ENCODE assay signal across 1 cellular context in the genomic region with DNA sequence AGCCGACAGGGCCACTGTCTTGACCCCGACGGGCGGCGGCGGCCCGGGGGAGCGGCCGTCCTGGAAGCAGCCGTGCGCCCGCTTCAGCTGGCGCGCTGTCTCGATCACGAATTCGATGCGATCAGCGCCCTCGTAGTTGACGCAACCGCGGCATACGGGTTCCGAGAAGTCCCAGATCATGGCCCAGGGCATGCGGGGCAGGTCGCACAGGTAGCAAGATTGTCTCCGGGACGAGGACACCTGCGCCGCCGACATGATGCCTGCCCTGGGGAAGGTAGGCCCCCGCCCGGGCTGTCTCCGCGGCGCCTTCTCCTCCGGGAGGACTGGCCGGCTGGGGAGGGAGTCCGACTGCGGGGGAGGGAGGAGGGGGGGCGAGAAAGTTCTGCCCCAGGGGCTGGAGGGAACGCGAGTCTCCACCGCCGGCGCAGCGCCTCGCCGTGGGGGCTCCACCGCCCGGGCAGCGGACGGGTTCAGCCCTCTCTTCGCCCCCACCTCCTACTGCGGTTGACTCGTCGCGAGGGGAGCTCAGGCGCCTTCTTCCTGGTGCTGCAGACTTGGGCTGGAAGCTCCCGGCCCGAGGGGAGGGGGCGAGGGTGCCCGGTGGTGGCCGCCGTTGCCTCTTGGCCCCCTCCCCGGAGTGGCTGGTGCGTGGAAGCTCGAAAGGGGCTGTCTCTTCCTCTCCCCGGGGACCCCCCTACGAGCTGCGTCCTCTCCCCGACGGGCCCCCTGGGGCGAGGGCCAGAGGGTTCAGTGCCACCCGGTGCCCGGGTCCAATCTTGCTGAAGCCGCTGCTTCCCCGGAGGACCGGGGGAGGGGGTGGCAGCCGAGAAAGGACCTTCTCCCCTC.
TF ChIP-seq lines count a peak whose summit lies in the region.

No MANE protein-coding gene starts in this region.

TF ChIP-seq in K562, 482 proteins besides CTCF, POLR2A, EP300 and RAD21 (continued from another document and continues in another):
- TF ChIP-seq ELK3 (CRISPR knock-in tag; IDR thresholded peaks at IDR 0.05) (no peak), ZNF551 (CRISPR knock-in tag; IDR thresholded peaks at IDR 0.05) (no peak), E2F6 (IDR thresholded peaks at IDR 0.05; ENCODE audit: borderline replicate concordance in 1 of 2, extremely low read depth in 1 of 2, insufficient read depth in 1 of 2, insufficient read length in 1 of 2, low read depth in 1 of 2, low read length in 1 of 2, poor library complexity in 1 of 2, severe bottlenecking in 1 of 2) (peak in 1 of 2 experiments; percentile 45), EGR1 (conservative IDR thresholded peaks at IDR 0.05) (peak; percentile 75), CBX3 (IDR thresholded peaks at IDR 0.05; ENCODE audit: borderline replicate concordance in 1 of 2, low read length in 2 of 2) (no peak), HNRNPLL (IDR thresholded peaks at IDR 0.05; ENCODE audit: low read depth, low read length, poor library complexity, severe bottlenecking) (peak; percentile 62), E2F5 (CRISPR knock-in tag; IDR thresholded peaks at IDR 0.05) (no peak), XRCC4 (IDR thresholded peaks at IDR 0.05; ENCODE audit: extremely low read depth, insufficient read depth, insufficient read length) (no peak), ZNF639 (CRISPR knock-in tag; conservative IDR thresholded peaks at IDR 0.05 in 1 of 2, IDR thresholded peaks at IDR 0.05 in 1 of 2) (no peak), KDM4B (IDR thresholded peaks at IDR 0.05; ENCODE audit: borderline replicate concordance in 2 of 2, low read depth in 1 of 2) (peak in 1 of 2 experiments; percentile 48; a peak in 1 of 4 replicates), ZNF311 (CRISPR knock-in tag; IDR thresholded peaks at IDR 0.05) (no peak), ZNF655 (CRISPR knock-in tag; IDR thresholded peaks at IDR 0.05) (no peak), ZNF707 (CRISPR knock-in tag; conservative IDR thresholded peaks at IDR 0.05) (no peak), CTBP1 (IDR thresholded peaks at IDR 0.05; ENCODE audit: borderline replicate concordance) (0 out of 2 replicates have a peak, but pooled peaks have one; percentile 33), TFAP4 (CRISPR knock-in tag; IDR thresholded peaks at IDR 0.05; ENCODE audit: borderline replicate concordance) (peak; percentile 49; the same call in 1 of the 2 replicates), MXI1 (IDR thresholded peaks at IDR 0.05; ENCODE audit: low read depth, low read length) (no peak), ELF4 (CRISPR knock-in tag; IDR thresholded peaks at IDR 0.05) (peak; percentile 51; the same call in 1 of the 2 replicates), CCNT2 (IDR thresholded peaks at IDR 0.05; ENCODE audit: borderline replicate concordance, extremely low read depth, insufficient read length, low read depth, low read length) (peak; percentile 45), DDX20 (tag; IDR thresholded peaks at IDR 0.05; ENCODE audit: low read depth) (no peak), SRSF9 (IDR thresholded peaks at IDR 0.05; ENCODE audit: borderline replicate concordance, low read depth, low read length) (no peak), NFRKB (IDR thresholded peaks at IDR 0.05; ENCODE audit: low read depth) (peak; percentile 65; the same call in 1 of the 2 replicates), ZNF561 (CRISPR knock-in tag; conservative IDR thresholded peaks at IDR 0.05) (no peak), RBBP5 (IDR thresholded peaks at IDR 0.05; ENCODE audit: borderline replicate concordance, insufficient read depth, low read length, poor library complexity, severe bottlenecking) (peak; percentile 44)
- TF ChIP-seq, protein P1, sequence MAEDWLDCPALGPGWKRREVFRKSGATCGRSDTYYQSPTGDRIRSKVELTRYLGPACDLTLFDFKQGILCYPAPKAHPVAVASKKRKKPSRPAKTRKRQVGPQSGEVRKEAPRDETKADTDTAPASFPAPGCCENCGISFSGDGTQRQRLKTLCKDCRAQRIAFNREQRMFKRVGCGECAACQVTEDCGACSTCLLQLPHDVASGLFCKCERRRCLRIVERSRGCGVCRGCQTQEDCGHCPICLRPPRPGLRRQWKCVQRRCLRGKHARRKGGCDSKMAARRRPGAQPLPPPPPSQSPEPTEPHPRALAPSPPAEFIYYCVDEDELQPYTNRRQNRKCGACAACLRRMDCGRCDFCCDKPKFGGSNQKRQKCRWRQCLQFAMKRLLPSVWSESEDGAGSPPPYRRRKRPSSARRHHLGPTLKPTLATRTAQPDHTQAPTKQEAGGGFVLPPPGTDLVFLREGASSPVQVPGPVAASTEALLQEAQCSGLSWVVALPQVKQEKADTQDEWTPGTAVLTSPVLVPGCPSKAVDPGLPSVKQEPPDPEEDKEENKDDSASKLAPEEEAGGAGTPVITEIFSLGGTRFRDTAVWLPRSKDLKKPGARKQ (CRISPR knock-in tag; IDR thresholded peaks at IDR 0.05), result no peak
- TF ChIP-seq, protein P2, sequence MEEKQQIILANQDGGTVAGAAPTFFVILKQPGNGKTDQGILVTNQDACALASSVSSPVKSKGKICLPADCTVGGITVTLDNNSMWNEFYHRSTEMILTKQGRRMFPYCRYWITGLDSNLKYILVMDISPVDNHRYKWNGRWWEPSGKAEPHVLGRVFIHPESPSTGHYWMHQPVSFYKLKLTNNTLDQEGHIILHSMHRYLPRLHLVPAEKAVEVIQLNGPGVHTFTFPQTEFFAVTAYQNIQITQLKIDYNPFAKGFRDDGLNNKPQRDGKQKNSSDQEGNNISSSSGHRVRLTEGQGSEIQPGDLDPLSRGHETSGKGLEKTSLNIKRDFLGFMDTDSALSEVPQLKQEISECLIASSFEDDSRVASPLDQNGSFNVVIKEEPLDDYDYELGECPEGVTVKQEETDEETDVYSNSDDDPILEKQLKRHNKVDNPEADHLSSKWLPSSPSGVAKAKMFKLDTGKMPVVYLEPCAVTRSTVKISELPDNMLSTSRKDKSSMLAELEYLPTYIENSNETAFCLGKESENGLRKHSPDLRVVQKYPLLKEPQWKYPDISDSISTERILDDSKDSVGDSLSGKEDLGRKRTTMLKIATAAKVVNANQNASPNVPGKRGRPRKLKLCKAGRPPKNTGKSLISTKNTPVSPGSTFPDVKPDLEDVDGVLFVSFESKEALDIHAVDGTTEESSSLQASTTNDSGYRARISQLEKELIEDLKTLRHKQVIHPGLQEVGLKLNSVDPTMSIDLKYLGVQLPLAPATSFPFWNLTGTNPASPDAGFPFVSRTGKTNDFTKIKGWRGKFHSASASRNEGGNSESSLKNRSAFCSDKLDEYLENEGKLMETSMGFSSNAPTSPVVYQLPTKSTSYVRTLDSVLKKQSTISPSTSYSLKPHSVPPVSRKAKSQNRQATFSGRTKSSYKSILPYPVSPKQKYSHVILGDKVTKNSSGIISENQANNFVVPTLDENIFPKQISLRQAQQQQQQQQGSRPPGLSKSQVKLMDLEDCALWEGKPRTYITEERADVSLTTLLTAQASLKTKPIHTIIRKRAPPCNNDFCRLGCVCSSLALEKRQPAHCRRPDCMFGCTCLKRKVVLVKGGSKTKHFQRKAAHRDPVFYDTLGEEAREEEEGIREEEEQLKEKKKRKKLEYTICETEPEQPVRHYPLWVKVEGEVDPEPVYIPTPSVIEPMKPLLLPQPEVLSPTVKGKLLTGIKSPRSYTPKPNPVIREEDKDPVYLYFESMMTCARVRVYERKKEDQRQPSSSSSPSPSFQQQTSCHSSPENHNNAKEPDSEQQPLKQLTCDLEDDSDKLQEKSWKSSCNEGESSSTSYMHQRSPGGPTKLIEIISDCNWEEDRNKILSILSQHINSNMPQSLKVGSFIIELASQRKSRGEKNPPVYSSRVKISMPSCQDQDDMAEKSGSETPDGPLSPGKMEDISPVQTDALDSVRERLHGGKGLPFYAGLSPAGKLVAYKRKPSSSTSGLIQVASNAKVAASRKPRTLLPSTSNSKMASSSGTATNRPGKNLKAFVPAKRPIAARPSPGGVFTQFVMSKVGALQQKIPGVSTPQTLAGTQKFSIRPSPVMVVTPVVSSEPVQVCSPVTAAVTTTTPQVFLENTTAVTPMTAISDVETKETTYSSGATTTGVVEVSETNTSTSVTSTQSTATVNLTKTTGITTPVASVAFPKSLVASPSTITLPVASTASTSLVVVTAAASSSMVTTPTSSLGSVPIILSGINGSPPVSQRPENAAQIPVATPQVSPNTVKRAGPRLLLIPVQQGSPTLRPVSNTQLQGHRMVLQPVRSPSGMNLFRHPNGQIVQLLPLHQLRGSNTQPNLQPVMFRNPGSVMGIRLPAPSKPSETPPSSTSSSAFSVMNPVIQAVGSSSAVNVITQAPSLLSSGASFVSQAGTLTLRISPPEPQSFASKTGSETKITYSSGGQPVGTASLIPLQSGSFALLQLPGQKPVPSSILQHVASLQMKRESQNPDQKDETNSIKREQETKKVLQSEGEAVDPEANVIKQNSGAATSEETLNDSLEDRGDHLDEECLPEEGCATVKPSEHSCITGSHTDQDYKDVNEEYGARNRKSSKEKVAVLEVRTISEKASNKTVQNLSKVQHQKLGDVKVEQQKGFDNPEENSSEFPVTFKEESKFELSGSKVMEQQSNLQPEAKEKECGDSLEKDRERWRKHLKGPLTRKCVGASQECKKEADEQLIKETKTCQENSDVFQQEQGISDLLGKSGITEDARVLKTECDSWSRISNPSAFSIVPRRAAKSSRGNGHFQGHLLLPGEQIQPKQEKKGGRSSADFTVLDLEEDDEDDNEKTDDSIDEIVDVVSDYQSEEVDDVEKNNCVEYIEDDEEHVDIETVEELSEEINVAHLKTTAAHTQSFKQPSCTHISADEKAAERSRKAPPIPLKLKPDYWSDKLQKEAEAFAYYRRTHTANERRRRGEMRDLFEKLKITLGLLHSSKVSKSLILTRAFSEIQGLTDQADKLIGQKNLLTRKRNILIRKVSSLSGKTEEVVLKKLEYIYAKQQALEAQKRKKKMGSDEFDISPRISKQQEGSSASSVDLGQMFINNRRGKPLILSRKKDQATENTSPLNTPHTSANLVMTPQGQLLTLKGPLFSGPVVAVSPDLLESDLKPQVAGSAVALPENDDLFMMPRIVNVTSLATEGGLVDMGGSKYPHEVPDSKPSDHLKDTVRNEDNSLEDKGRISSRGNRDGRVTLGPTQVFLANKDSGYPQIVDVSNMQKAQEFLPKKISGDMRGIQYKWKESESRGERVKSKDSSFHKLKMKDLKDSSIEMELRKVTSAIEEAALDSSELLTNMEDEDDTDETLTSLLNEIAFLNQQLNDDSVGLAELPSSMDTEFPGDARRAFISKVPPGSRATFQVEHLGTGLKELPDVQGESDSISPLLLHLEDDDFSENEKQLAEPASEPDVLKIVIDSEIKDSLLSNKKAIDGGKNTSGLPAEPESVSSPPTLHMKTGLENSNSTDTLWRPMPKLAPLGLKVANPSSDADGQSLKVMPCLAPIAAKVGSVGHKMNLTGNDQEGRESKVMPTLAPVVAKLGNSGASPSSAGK (IDR thresholded peaks at IDR 0.05), result peak; percentile 25; the same call in 1 of the 2 replicates
